Comparison of ENCODE assay signal across 9 cellular contexts in genomic region chr17:27540300-27541105, GRCh38.
DNase-seq lines count a peak whose midpoint lies in the region; ATAC-seq, FAIRE-seq and TF ChIP-seq lines count a peak whose summit lies in the region.
"Had no signal": no experiment of that assay in that cellular context is flagged by ENCODE, and none has a peak within 500 bp of the region (broad histone marks: within the 10 kb centered on the region; RNA-seq: fewer than 3 reads in every experiment).

No MANE protein-coding gene starts in this region.

- CTCF ChIA-PET in mammary epithelial cell (lab: Charles Lee; ENCODE audit: low non-redundant PET) (no interaction called here), HepG2 (lab: Yijun Ruan, JAX; ENCODE audit: low intra/inter-chr PET ratio, low total read pairs) (no interaction called here)

- H3K4me3 ChIP-seq in MG63 (no peak overlapping the region), mammary epithelial cell (replicated peaks in 1 of 3; ENCODE audit: insufficient read depth in 1 of 3, low read depth in 2 of 3, low read length in 3 of 3) (no peak overlapping the region), HepG2 (replicated peaks in 1 of 3; ENCODE audit: insufficient read depth in 1 of 3, low read depth in 2 of 3, low read length in 3 of 3) (peak overlapping the region in 1 of 3 experiments; percentile 17; a peak in 1 of 6 replicates), thoracic aorta (peak overlapping the region; percentile 5)

- BruUV-seq in mammary epithelial cell (replicated peaks; lab: Mats Ljungman, UMichigan), result no TSS peak
- no TSS peak for BruUV-seq in HepG2 (replicated peaks; lab: Mats Ljungman, UMichigan)

- POLR2A ChIA-PET in HepG2 (lab: Yijun Ruan, JAX), result interaction anchor here (0.9 to 2.0 kb wide), 10 partner anchors 8 to 82 kb away, joined by 3 to 13 read pairs (median 10); no protein-coding TSS in a partner anchor

- no peaks in the 10 kb centered on the region for H3K4me1 ChIP-seq in mammary epithelial cell (ENCODE audit: insufficient read depth, low read length)
- H3K4me1 ChIP-seq in HepG2 (ENCODE audit: insufficient read depth, low read length), result peaks cover 73% of the 10 kb centered on the region
- H3K4me1 ChIP-seq in thoracic aorta (ENCODE audit: control insufficient read depth in 1 of 2, low read depth in 2 of 2), result peaks cover 16 to 30% of the 10 kb centered on the region in 2 donors

- WGBS in mammary epithelial cell (ENCODE audit: low coverage, missing lambda C conversion rate), result 71% methylated on average over 14 of the region's 16 CpGs
- WGBS in HepG2 (ENCODE audit: low lambda C conversion rate), result 30% methylated on average over 9 of the region's 16 CpGs

- no peak for TF ChIP-seq POLR2A in HepG2 (IDR thresholded peaks at IDR 0.05; ENCODE audit: insufficient read depth in 1 of 2, low read depth in 2 of 2, low read length in 2 of 2)

- no peak overlapping the region for H3K4me2 ChIP-seq in mammary epithelial cell (ENCODE audit: insufficient read depth, low read depth, low read length)
- H3K4me2 ChIP-seq in HepG2 (ENCODE audit: low read depth, low read length), result peak overlapping the region; percentile 56

- dilution Hi-C loops in mammary epithelial cell (cut with HindIII; ENCODE audit: low sequenced_read_pairs), result loop anchor here (5.0 kb wide), 1 partner anchor 133 kb away; no protein-coding TSS in a partner anchor

- H4K20me1 ChIP-seq in mammary epithelial cell (ENCODE audit: insufficient read depth, low read length) (no peaks in the 10 kb centered on the region), HepG2 (ENCODE audit: insufficient read depth, low read length) (peaks cover 4% of the 10 kb centered on the region; the same call in 1 of the 2 replicates)

- H3K9ac ChIP-seq in mammary epithelial cell (ENCODE audit: insufficient read depth, low read length) (no peak overlapping the region), HepG2 (ENCODE audit: insufficient read depth, low read depth, low read length) (no peak overlapping the region)

- TF ChIP-seq EP300 in HepG2 (IDR thresholded peaks at IDR 0.05; ENCODE audit: low read depth in 2 of 2, low read length in 2 of 2) (peak in 1 of 2 experiments; percentile 22; a peak in 1 of 4 replicates), HepG2 (CRISPR knock-in tag; IDR thresholded peaks at IDR 0.05; ENCODE audit: borderline replicate concordance) (no peak)

- H3K79me2 ChIP-seq in mammary epithelial cell (ENCODE audit: insufficient read depth, low read length) (no peaks in the 10 kb centered on the region), HepG2 (ENCODE audit: insufficient read depth, low read length) (peaks cover 23% of the 10 kb centered on the region)

- 0 out of 2 replicates have a peak, but pooled peaks have one; percentile 11 for TF ChIP-seq RAD21 in HepG2 (CRISPR knock-in tag; IDR thresholded peaks at IDR 0.05)

- H3K36me3 ChIP-seq in MG63 (no peaks in the 10 kb centered on the region), mammary epithelial cell (ENCODE audit: insufficient read depth, low read length) (no peaks in the 10 kb centered on the region), HepG2 (replicated peaks in 1 of 2; ENCODE audit: control insufficient read depth in 1 of 2, insufficient read depth in 2 of 2, low read length in 2 of 2) (no peaks in the 10 kb centered on the region), thoracic aorta (no peaks in the 10 kb centered on the region)

- DNase-seq in MG63 (peak; percentile 97), mammary epithelial cell (peak; percentile 49), HepG2 (ENCODE audit: low spot score) (peak; percentile 66), thoracic aorta (ENCODE audit: low spot score) (peak; percentile 66), NCI-H446 treated with DMSO at 0.1 percent for 48 hours (lab: John Stamatoyannopoulos, UW) (no peak), NCI-H526 (lab: John Stamatoyannopoulos, UW) (no peak), RPMI8226 (no peak)

- no peaks in the 10 kb centered on the region for H3K9me3 ChIP-seq in MG63
- no peaks in the 10 kb centered on the region for H3K9me3 ChIP-seq in mammary epithelial cell (replicated peaks; ENCODE audit: insufficient read depth, low read length)
- H3K9me3 ChIP-seq in HepG2 (ENCODE audit: low read length), result no peaks in the 10 kb centered on the region
- H3K9me3 ChIP-seq in thoracic aorta, result no peaks in the 10 kb centered on the region

- H3K27ac ChIP-seq in mammary epithelial cell (ENCODE audit: insufficient read depth, low read depth, low read length), result no peak overlapping the region
- peak overlapping the region; percentile 34 for H3K27ac ChIP-seq in HepG2 (ENCODE audit: extremely low read length, insufficient read depth, low read length)
- H3K27ac ChIP-seq in thoracic aorta, result peak overlapping the region; percentile 39 to 53

- no peak overlapping the region for H2AFZ ChIP-seq in mammary epithelial cell (ENCODE audit: low read depth, low read length)
- H2AFZ ChIP-seq in HepG2 (ENCODE audit: low read length), result no peak overlapping the region

- TF ChIP-seq CTCF in mammary epithelial cell (conservative IDR thresholded peaks at IDR 0.05 in 1 of 2, IDR thresholded peaks at IDR 0.05 in 1 of 2; ENCODE audit: extremely low read depth in 1 of 2, insufficient read depth in 1 of 2, low read depth in 1 of 2, low read length in 2 of 2) (no peak), HepG2 (CRISPR knock-in tag; IDR thresholded peaks at IDR 0.05) (no peak), thoracic aorta (IDR thresholded peaks at IDR 0.05) (no peak)

- peak; percentile 78 for ATAC-seq in HepG2
- peak; percentile 68 for ATAC-seq in thoracic aorta (ENCODE audit: insufficient number of reproducible peaks, low FRiP score, low read depth)
- no peak for ATAC-seq in HG02759 (IDR thresholded peaks at IDR 0.05; ENCODE audit: unreplicated experiment)

- in situ Hi-C loops in mammary epithelial cell (cut with MboI; ENCODE audit: low sequenced_read_pairs in 2 of 2), result loop anchor here in 1 of 2 donors (25.0 kb wide), 1 partner anchor 453 kb away; no protein-coding TSS in a partner anchor
- in situ Hi-C loops in HepG2 (cut with HindIII; ENCODE audit: extremely low pct_ligation_motif_present, low pct_unique_long_range_greater_than_20kb), result no loop called here

- H3K27me3 ChIP-seq in MG63 (no peaks in the 10 kb centered on the region), mammary epithelial cell (ENCODE audit: insufficient read depth, low read length) (peaks cover 6% of the 10 kb centered on the region), HepG2 (ENCODE audit: control insufficient read depth in 1 of 2, insufficient read depth in 2 of 2, low read length in 2 of 2) (no peaks in the 10 kb centered on the region), thoracic aorta (replicated peaks; ENCODE audit: insufficient read depth) (no peaks in the 10 kb centered on the region)

- intact Hi-C loops in mammary epithelial cell (cut with micrococcal nuclease), result no loop called here
- intact Hi-C loops in HepG2 (cut with micrococcal nuclease; ENCODE audit: unreplicated experiment), result no loop called here

- peak; percentile 32 for FAIRE-seq in HepG2 (lab: Jason Lieb, UNC)
- FAIRE-seq: colon had no signal

TF ChIP-seq in HepG2, 621 proteins besides CTCF, POLR2A, EP300 and RAD21 (continues in another document):
- TF ChIP-seq TFAP4 (IDR thresholded peaks at IDR 0.05; ENCODE audit: borderline replicate concordance, low read depth), result peak; percentile 40; the same call in 1 of the 2 replicates
- TF ChIP-seq TFDP1 (CRISPR knock-in tag; IDR thresholded peaks at IDR 0.05; ENCODE audit: borderline replicate concordance), result no peak
- no peak for TF ChIP-seq CENPX (CRISPR knock-in tag; IDR thresholded peaks at IDR 0.05)
- TF ChIP-seq, protein P1, sequence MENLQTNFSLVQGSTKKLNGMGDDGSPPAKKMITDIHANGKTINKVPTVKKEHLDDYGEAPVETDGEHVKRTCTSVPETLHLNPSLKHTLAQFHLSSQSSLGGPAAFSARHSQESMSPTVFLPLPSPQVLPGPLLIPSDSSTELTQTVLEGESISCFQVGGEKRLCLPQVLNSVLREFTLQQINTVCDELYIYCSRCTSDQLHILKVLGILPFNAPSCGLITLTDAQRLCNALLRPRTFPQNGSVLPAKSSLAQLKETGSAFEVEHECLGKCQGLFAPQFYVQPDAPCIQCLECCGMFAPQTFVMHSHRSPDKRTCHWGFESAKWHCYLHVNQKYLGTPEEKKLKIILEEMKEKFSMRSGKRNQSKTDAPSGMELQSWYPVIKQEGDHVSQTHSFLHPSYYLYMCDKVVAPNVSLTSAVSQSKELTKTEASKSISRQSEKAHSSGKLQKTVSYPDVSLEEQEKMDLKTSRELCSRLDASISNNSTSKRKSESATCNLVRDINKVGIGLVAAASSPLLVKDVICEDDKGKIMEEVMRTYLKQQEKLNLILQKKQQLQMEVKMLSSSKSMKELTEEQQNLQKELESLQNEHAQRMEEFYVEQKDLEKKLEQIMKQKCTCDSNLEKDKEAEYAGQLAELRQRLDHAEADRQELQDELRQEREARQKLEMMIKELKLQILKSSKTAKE (CRISPR knock-in tag; IDR thresholded peaks at IDR 0.05; ENCODE audit: borderline replicate concordance), result 0 out of 2 replicates have a peak, but pooled peaks have one; percentile 27
- TF ChIP-seq MATR3 (CRISPR knock-in tag; IDR thresholded peaks at IDR 0.05), result no peak
- TF ChIP-seq, protein P2, sequence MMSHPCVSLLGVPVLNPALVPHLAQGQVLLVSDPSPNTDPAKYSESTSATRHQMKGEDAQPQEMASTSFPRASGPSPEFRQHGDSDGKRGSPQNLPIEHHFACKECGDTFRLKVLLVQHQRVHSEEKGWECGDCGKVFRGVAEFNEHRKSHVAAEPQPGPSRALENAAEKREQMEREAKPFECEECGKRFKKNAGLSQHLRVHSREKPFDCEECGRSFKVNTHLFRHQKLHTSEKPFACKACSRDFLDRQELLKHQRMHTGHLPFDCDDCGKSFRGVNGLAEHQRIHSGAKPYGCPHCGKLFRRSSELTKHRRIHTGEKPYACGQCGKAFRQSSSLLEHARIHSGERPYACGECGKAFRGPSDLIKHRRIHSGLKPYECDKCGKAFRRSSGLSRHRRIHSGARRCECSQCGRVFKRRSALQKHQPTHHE (CRISPR knock-in tag; IDR thresholded peaks at IDR 0.05; ENCODE audit: borderline replicate concordance), result no peak
- TF ChIP-seq CEBPG (CRISPR knock-in tag; IDR thresholded peaks at IDR 0.05), result peak; percentile 84

Comparison
In these comparisons a context has a peak if more than half of its experiments do, and no peak if none do; other contexts are left out.
1. DNase-seq: peak in MG63 (single experiment), mammary epithelial cell (single experiment), HepG2 (single experiment) and thoracic aorta (single experiment); none in NCI-H446 treated with DMSO at 0.1 percent for 48 hours (single experiment), NCI-H526 (0 of 2) and RPMI8226 (single experiment).